Comparison of ENCODE assay signal across 1 cellular context in genomic region chr3:124584552-124585391, GRCh38.
A peak's percentile ranks its signal among the peaks of the same experiment; 100 is the strongest.
TF ChIP-seq lines count a peak whose summit lies in the region.

No MANE protein-coding gene starts in this region.

TF ChIP-seq in HepG2, 621 proteins besides CTCF, POLR2A, EP300 and RAD21 (continued from another document and continues in another):
- TF ChIP-seq THAP9 (CRISPR knock-in tag; IDR thresholded peaks at IDR 0.05; ENCODE audit: borderline replicate concordance) (no peak), SP4 (CRISPR knock-in tag; IDR thresholded peaks at IDR 0.05) (peak; percentile 61; the same call in 1 of the 2 replicates), POGZ (CRISPR knock-in tag; IDR thresholded peaks at IDR 0.05) (no peak), HNF1B (CRISPR knock-in tag; IDR thresholded peaks at IDR 0.05) (peak; percentile 45; the same call in 1 of the 2 replicates), ATF4 (CRISPR knock-in tag; IDR thresholded peaks at IDR 0.05) (no peak), ZNF33B (CRISPR knock-in tag; IDR thresholded peaks at IDR 0.05) (peak; percentile 75; the same call in 1 of the 2 replicates), TFDP2 (CRISPR knock-in tag; IDR thresholded peaks at IDR 0.05) (peak; percentile 31; the same call in 1 of the 2 replicates), ARID2 (CRISPR knock-in tag; IDR thresholded peaks at IDR 0.05; ENCODE audit: borderline replicate concordance) (peak; percentile 98), ZNF326 (CRISPR knock-in tag; IDR thresholded peaks at IDR 0.05; ENCODE audit: borderline replicate concordance) (no peak), RBFOX2 (IDR thresholded peaks at IDR 0.05; ENCODE audit: low read depth, low read length) (peak; percentile 91), ATF7-NPFF (CRISPR knock-in tag; IDR thresholded peaks at IDR 0.05; ENCODE audit: low read depth) (peak; percentile 69), ZNF564 (CRISPR knock-in tag; IDR thresholded peaks at IDR 0.05) (peak; percentile 53; the same call in 1 of the 2 replicates), ATRX (CRISPR knock-in tag; IDR thresholded peaks at IDR 0.05; ENCODE audit: borderline replicate concordance) (no peak), E2F5 (CRISPR knock-in tag; conservative IDR thresholded peaks at IDR 0.05) (no peak), ZNF770 (CRISPR knock-in tag; IDR thresholded peaks at IDR 0.05) (peak; percentile 44; the same call in 1 of the 2 replicates), ZNF280D (CRISPR knock-in tag; IDR thresholded peaks at IDR 0.05) (no peak), HIVEP1 (CRISPR knock-in tag; IDR thresholded peaks at IDR 0.05) (no peak), MAX (IDR thresholded peaks at IDR 0.05) (peak; percentile 34; the same call in 1 of the 2 replicates), ZNF788 (CRISPR knock-in tag; IDR thresholded peaks at IDR 0.05; ENCODE audit: borderline replicate concordance) (peak; percentile 81), ZNF343 (CRISPR knock-in tag; IDR thresholded peaks at IDR 0.05) (0 out of 2 replicates have a peak, but pooled peaks have one; percentile 37), PHF20 (CRISPR knock-in tag; IDR thresholded peaks at IDR 0.05) (peak; percentile 55; the same call in 1 of the 2 replicates), IRF9 (CRISPR knock-in tag; IDR thresholded peaks at IDR 0.05; ENCODE audit: borderline replicate concordance) (peak; percentile 37; the same call in 1 of the 2 replicates), MBD4 (IDR thresholded peaks at IDR 0.05; ENCODE audit: borderline replicate concordance, low read length) (no peak), ZNF740 (CRISPR knock-in tag; IDR thresholded peaks at IDR 0.05) (no peak), ETS1 (CRISPR knock-in tag; IDR thresholded peaks at IDR 0.05) (no peak), ADNP (CRISPR knock-in tag; IDR thresholded peaks at IDR 0.05) (no peak), KLF16 (CRISPR knock-in tag; IDR thresholded peaks at IDR 0.05) (no peak; a peak in 2 of 4 replicates), JUNB (CRISPR knock-in tag; IDR thresholded peaks at IDR 0.05; ENCODE audit: borderline replicate concordance) (no peak), PLRG1 (conservative IDR thresholded peaks at IDR 0.05) (no peak), TRAFD1 (CRISPR knock-in tag; IDR thresholded peaks at IDR 0.05; ENCODE audit: borderline replicate concordance) (no peak), ZNF644 (CRISPR knock-in tag; IDR thresholded peaks at IDR 0.05; ENCODE audit: low read depth) (no peak), ZNF17 (CRISPR knock-in tag; IDR thresholded peaks at IDR 0.05) (0 out of 2 replicates have a peak, but pooled peaks have one; percentile 73), DZIP1 (CRISPR knock-in tag; IDR thresholded peaks at IDR 0.05) (no peak), GZF1 (CRISPR knock-in tag; IDR thresholded peaks at IDR 0.05) (no peak), CCDC6 (CRISPR knock-in tag; IDR thresholded peaks at IDR 0.05) (peak; percentile 69; the same call in 1 of the 2 replicates)
